22 cellular contexts compared by ENCODE assay signal in genomic region chr20:54773643-54774000, GRCh38.
"Had no signal": no experiment of that assay in that cellular context is flagged by ENCODE, and none has a peak within 500 bp of the region (broad histone marks: within the 10 kb centered on the region; RNA-seq: fewer than 3 reads in every experiment).

No MANE protein-coding gene starts in this region.

- H3K27ac ChIP-seq: coronary artery, dorsolateral prefrontal cortex, esophagus squamous epithelium, gastrocnemius medialis, heart left ventricle, hepatocyte, left lung, lower lobe of right lung had no signal

- ATAC-seq: gastrocnemius medialis, heart left ventricle, left lung, left ventricle myocardium superior, mucosa of descending colon had no signal

- DNase-seq: dermis blood vessel endothelial cell; dorsolateral prefrontal cortex; effector CD4-positive, alpha-beta T cell; effector memory CD4-positive, alpha-beta T cell; erythroblast; esophagus squamous epithelium; foreskin fibroblast; foreskin melanocyte; gastrocnemius medialis; heart left ventricle; hypothalamus; immature natural killer cell; islet precursor cell; left cardiac atrium; left lung; left ventricle myocardium superior; lower lobe of right lung; mesenchymal stem cell; mucosa of descending colon; naive B cell had no signal
